ENCODE assay signal across 17 cellular contexts in the genomic region with DNA sequence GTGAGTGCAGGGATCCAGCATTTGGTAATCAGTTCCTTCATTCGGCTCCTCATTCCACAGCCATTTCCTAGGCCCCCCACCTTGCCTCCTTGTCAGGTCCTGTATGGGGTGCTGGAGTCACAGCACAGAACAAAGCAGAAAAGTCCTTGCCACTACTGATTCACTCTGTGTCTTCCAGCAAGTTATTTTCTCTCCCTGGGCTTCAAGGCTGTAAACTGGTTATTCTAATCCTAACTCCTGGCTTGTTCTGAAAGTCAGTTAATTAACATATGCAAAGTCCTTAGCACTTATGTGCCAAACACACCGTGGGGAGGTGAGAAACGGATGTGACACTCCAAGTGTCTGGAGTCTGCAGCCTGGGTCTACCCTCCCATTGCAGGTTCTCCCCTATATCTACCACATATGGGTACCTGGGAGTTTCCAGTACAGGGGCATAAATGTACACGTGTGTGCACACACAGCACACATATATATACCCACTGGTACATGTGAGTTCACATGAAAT. TPM values are rescaled to one million over a fixed set of nuclear protein-coding genes. Genes with fewer than 3 reads are reported as not detected.
A peak's percentile ranks its signal among the peaks of the same experiment; 100 is the strongest.
DNase-seq lines count a peak whose midpoint lies in the region; ATAC-seq and TF ChIP-seq lines count a peak whose summit lies in the region.
"Had no signal": no experiment of that assay in that cellular context is flagged by ENCODE, and none has a peak within 500 bp of the region (broad histone marks: within the 10 kb centered on the region; RNA-seq: fewer than 3 reads in every experiment).

No MANE protein-coding gene starts in this region.

- peak overlapping the region in 1 of 2 experiments; percentile 11 for H2BK12ac ChIP-seq in mesenchymal stem cell (ENCODE audit: low read length in 2 of 2)

- H3K27ac ChIP-seq in left ventricle myocardium inferior (replicated peaks) (peak overlapping the region; percentile 78), mesenchymal stem cell (ENCODE audit: low read length, poor library complexity, severe bottlenecking) (no peak overlapping the region), uterus (peak overlapping the region; percentile 79 to 81), adrenal gland (peak overlapping the region in 2 of 5 donors; percentile 12 to 80)
- H3K27ac ChIP-seq: BLaER1 treated with 17β-estradiol and CSF1 and Interleukin-3, amounts not matched to agents 10 nM and 100 nM had no signal

- no peak overlapping the region for H2BK5ac ChIP-seq in mesenchymal stem cell (ENCODE audit: low read depth, low read length, poor library complexity, severe bottlenecking)

- CTCF ChIA-PET in WTC11 (lab: Charles Lee), result interaction anchor here (1.5 to 7.4 kb wide), 5 partner anchors 20 to 233 kb away, joined by 5 to 53 read pairs (median 6); no protein-coding TSS in a partner anchor

- H3K4me3 Mint-ChIP-seq in WTC11, result no peak overlapping the region

- peak overlapping the region; percentile 44; the same call in 1 of the 2 replicates for H3K27ac Mint-ChIP-seq in WTC11

- H3K4me1 ChIP-seq in left ventricle myocardium inferior (peaks cover 41% of the 10 kb centered on the region), mesenchymal stem cell (ENCODE audit: control insufficient read depth, insufficient read depth, low read depth, low read length) (peaks cover 54% of the 10 kb centered on the region), uterus (peaks cover 13 to 18% of the 10 kb centered on the region in 2 donors), adrenal gland (replicated peaks in 1 of 2) (peaks cover 0 to 25% of the 10 kb centered on the region in 2 donors)

- H3K23ac ChIP-seq in mesenchymal stem cell (ENCODE audit: low read length in 2 of 2), result no peak overlapping the region

- no peak overlapping the region for H3K18ac ChIP-seq in mesenchymal stem cell (ENCODE audit: low read depth in 1 of 2, low read length in 2 of 2)

- H2AFZ ChIP-seq in mesenchymal stem cell (ENCODE audit: low read depth, low read length), result no peak overlapping the region

- no peak overlapping the region for H3K4ac ChIP-seq in mesenchymal stem cell (ENCODE audit: low read depth in 1 of 2, low read length in 2 of 2)

- H3K36me3 Mint-ChIP-seq in WTC11, result peaks cover 21% of the 10 kb centered on the region; the same call in 1 of the 2 replicates

- H4K91ac ChIP-seq in mesenchymal stem cell (ENCODE audit: low read length), result no peak overlapping the region

- H3K14ac ChIP-seq in mesenchymal stem cell (ENCODE audit: low read length in 2 of 2), result no peak overlapping the region

- WGBS in mesenchymal stem cell, result 61% methylated on average over 3 of the region's 4 CpGs
- 62 to 67% (median 65%) methylated on average over 3 to 4 of the region's 4 CpGs for WGBS in adrenal gland, 4 donors

- H4K8ac ChIP-seq in mesenchymal stem cell (ENCODE audit: low read length), result no peak overlapping the region

- no peaks in the 10 kb centered on the region for H3K9me3 ChIP-seq in left ventricle myocardium inferior (replicated peaks)
- no peaks in the 10 kb centered on the region for H3K9me3 ChIP-seq in mesenchymal stem cell (ENCODE audit: control insufficient read depth, low read length)
- H3K9me3 ChIP-seq in uterus, result no peaks in the 10 kb centered on the region
- no peaks in the 10 kb centered on the region for H3K9me3 ChIP-seq in adrenal gland (replicated peaks in 1 of 3)
- H3K9me3 ChIP-seq: BLaER1 treated with 17β-estradiol and CSF1 and Interleukin-3, amounts not matched to agents 10 nM and 100 nM had no signal

- H2AK5ac ChIP-seq in mesenchymal stem cell (ENCODE audit: low read length, severe bottlenecking), result peak overlapping the region; percentile 18

- TF ChIP-seq POLR2A in uterus (IDR thresholded peaks at IDR 0.05), result no peak
- no peak for TF ChIP-seq POLR2A in adrenal gland (IDR thresholded peaks at IDR 0.05)

- H3K9me3 Mint-ChIP-seq in WTC11, result no peaks in the 10 kb centered on the region

- peaks cover 34% of the 10 kb centered on the region for H3K79me1 ChIP-seq in mesenchymal stem cell (replicated peaks; ENCODE audit: low read length, poor library complexity, severe bottlenecking)

- DNase-seq in left ventricle myocardium inferior, result no peak
- DNase-seq in left cardiac atrium, result no peak
- DNase-seq in WTC11 (ENCODE audit: low spot score), result no peak
- DNase-seq in mesenchymal stem cell, result no peak
- DNase-seq in uterus, result no peak
- DNase-seq in adrenal gland, result no peak
- no peak for DNase-seq in nucleus accumbens (lab: John Stamatoyannopoulos, UW)
- DNase-seq: 8988T, MM.1S, NCI-H1105 treated with DMSO at 0.1 percent for 48 hours, NCI-H187 treated with DMSO at 0.1 percent for 48 hours, NCI-H446 treated with DMSO at 0.1 percent for 48 hours, NCI-H774, Right ventricle myocardium superior had no signal

- no peaks in the 10 kb centered on the region for H3K27me3 ChIP-seq in left ventricle myocardium inferior (ENCODE audit: low read depth)
- no peaks in the 10 kb centered on the region for H3K27me3 ChIP-seq in mesenchymal stem cell (ENCODE audit: control insufficient read depth in 1 of 2, insufficient read depth in 1 of 2, low read length in 2 of 2)
- no peaks in the 10 kb centered on the region for H3K27me3 ChIP-seq in uterus
- H3K27me3 ChIP-seq in adrenal gland, result no peaks in the 10 kb centered on the region
- H3K27me3 ChIP-seq: BLaER1 treated with 17β-estradiol and CSF1 and Interleukin-3, amounts not matched to agents 10 nM and 100 nM had no signal

- ATAC-seq in left cardiac atrium (no peak), WTC11 (no peak; the same call in 1 of the 2 replicates), GM18867 (IDR thresholded peaks at IDR 0.05; ENCODE audit: unreplicated experiment) (no peak)
- ATAC-seq: HCT116 had no signal

- H3K27me3 Mint-ChIP-seq in WTC11 (ENCODE audit: low read depth), result no peaks in the 10 kb centered on the region

- intact Hi-C loops in left ventricle myocardium inferior (cut with micrococcal nuclease), result no loop called here
- intact Hi-C loops in left cardiac atrium (cut with DNase I), result no loop called here
- intact Hi-C loops in uterus (cut with DNase I; ENCODE audit: low total_unique reads), result no loop called here
- intact Hi-C loops in adrenal gland (cut with DNase I), result no loop called here

- H3K36me3 ChIP-seq in left ventricle myocardium inferior, result peaks cover 95% of the 10 kb centered on the region
- H3K36me3 ChIP-seq in mesenchymal stem cell (ENCODE audit: control insufficient read depth in 1 of 2, insufficient read depth in 2 of 2, low read depth in 1 of 2, low read length in 2 of 2), result peaks cover 73 to 85% of the 10 kb centered on the region in 2 experiments
- H3K36me3 ChIP-seq in uterus, result no peaks in the 10 kb centered on the region
- H3K36me3 ChIP-seq in adrenal gland (replicated peaks in 1 of 2), result peaks cover 0 to 96% of the 10 kb centered on the region in 2 donors

- H3K4me1 Mint-ChIP-seq in WTC11, result peaks cover 42% of the 10 kb centered on the region

- no peak overlapping the region for H3K4me3 ChIP-seq in left ventricle myocardium inferior
- no peak overlapping the region for H3K4me3 ChIP-seq in mesenchymal stem cell (ENCODE audit: insufficient read depth in 1 of 2, low read depth in 1 of 2, low read length in 2 of 2)
- no peak overlapping the region for H3K4me3 ChIP-seq in uterus
- H3K4me3 ChIP-seq in adrenal gland, result no peak overlapping the region
- H3K4me3 ChIP-seq: BLaER1 treated with 17β-estradiol and CSF1 and Interleukin-3, amounts not matched to agents 10 nM and 100 nM had no signal

- H2BK15ac ChIP-seq in mesenchymal stem cell (ENCODE audit: low read depth, poor library complexity, severe bottlenecking), result no peak overlapping the region

- TF ChIP-seq CTCF in left ventricle myocardium inferior (IDR thresholded peaks at IDR 0.05; ENCODE audit: borderline replicate concordance) (no peak), WTC11 (IDR thresholded peaks at IDR 0.05) (no peak), uterus (IDR thresholded peaks at IDR 0.05) (no peak), adrenal gland (IDR thresholded peaks at IDR 0.05) (no peak)

- H2BK120ac ChIP-seq in mesenchymal stem cell (ENCODE audit: low read depth, low read length), result no peak overlapping the region

- peak overlapping the region; percentile 19 for H3K9ac ChIP-seq in mesenchymal stem cell (ENCODE audit: low read length)

- POLR2A ChIA-PET in WTC11 (lab: Charles Lee), result no interaction called here

- H3K4me2 ChIP-seq in mesenchymal stem cell (ENCODE audit: low read length, poor library complexity, severe bottlenecking), result no peak overlapping the region
- H3K4me2 ChIP-seq: BLaER1 treated with 17β-estradiol and CSF1 and Interleukin-3, amounts not matched to agents 10 nM and 100 nM had no signal

RNA-seq across cellular contexts. Expression of a gene that starts 30.6 kb away (rescaled TPM):
- total RNA-seq in left ventricle myocardium inferior (19.6 TPM), left cardiac atrium (10 to 100 TPM; 40.9 to 41.6 TPM), WTC11 (2021) (3.7 to 5.0 TPM (median 4.9 TPM) in 3 replicates), uterus (100 to 1,000 TPM in 2 of 4 donors, 10 to 100 TPM in 2; 13.8 to 185 (median 94.2) TPM), adrenal gland (100 to 1,000 TPM in 2 of 8 donors, 10 to 100 TPM in 6; 52.3 to 226 (median 60.8) TPM)
- polyA plus RNA-seq in mesenchymal stem cell (2013, experiment 1 of 2), result 0.61 TPM
- 0.56 TPM for polyA plus RNA-seq in mesenchymal stem cell (2013, experiment 2 of 2)
- polyA plus RNA-seq in adrenal gland, result 100 to 1,000 TPM in 1 of 3 donors, 10 to 100 TPM in 2; 70.4 to 106 (median 82.5) TPM

RNA-seq across cellular contexts. Expression of a gene that starts 47.4 kb away (rescaled TPM):
- total RNA-seq in left ventricle myocardium inferior (51.9 TPM), left cardiac atrium (10 to 100 TPM; 60.3 to 66.9 TPM), WTC11 (2021) (76.4 to 98.8 TPM (median 78.3 TPM) in 3 replicates), uterus (100 to 1,000 TPM in 1 of 4 donors, 10 to 100 TPM in 3; 21.3 to 222 (median 70.4) TPM), adrenal gland (100 to 1,000 TPM; 103 to 216 (median 153) TPM)
- polyA plus RNA-seq in mesenchymal stem cell (2013, experiment 1 of 2), result 26.6 TPM
- polyA plus RNA-seq in mesenchymal stem cell (2013, experiment 2 of 2), result 23.6 TPM
- 100 to 1,000 TPM in 2 of 3 donors, 10 to 100 TPM in 1; 30.0 to 217 (median 150) TPM for polyA plus RNA-seq in adrenal gland
